In the genomic region with DNA sequence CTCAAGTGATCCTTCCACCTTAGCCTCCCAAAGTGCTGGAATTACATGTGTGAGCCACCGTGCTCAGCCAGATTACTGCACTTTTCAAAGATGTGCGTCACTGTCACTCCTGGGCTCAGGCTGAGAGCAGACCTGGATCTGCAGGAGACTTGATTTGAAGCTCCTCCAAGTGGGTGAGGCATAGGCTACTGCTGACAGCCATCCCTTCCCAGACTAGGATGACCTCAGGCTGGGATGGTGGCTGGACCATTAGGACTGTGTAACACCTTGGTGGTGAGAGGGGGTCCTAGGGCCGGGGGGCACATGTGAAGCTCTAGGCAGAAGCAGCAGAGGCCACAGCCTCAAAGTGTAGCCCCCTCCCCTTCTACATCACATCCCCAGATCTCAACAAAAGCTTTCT, we compare ENCODE assay signal across 16 cellular contexts. TPM values are rescaled to one million over a fixed set of nuclear protein-coding genes. Genes with fewer than 3 reads are reported as not detected.
A peak's percentile ranks its signal among the peaks of the same experiment; 100 is the strongest.
DNase-seq lines count a peak whose midpoint lies in the region; ATAC-seq and TF ChIP-seq lines count a peak whose summit lies in the region.
"Had no signal": no experiment of that assay in that cellular context is flagged by ENCODE, and none has a peak within 500 bp of the region (broad histone marks: within the 10 kb centered on the region; RNA-seq: fewer than 3 reads in every experiment).

No MANE protein-coding gene starts in this region.

- no peak overlapping the region for H3K27ac Mint-ChIP-seq in GM23338
- no peak overlapping the region for H3K27ac Mint-ChIP-seq in endodermal cell
- H3K27ac Mint-ChIP-seq in nephron progenitor cell: peak overlapping the region; percentile 9
- H3K27ac Mint-ChIP-seq in CD4-positive, alpha-beta memory T cell: no peak overlapping the region
- H3K27ac Mint-ChIP-seq: CD4-positive, CD25-positive, alpha-beta regulatory T cell; HFFc6 had no signal

- no peaks in the 10 kb centered on the region for H3K79me2 ChIP-seq in GM23338 (replicated peaks; ENCODE audit: insufficient read depth)

- H3K4me2 ChIP-seq in GM23338: no peak overlapping the region
- H3K4me2 ChIP-seq: BLaER1 treated with 17β-estradiol and CSF1 and Interleukin-3, amounts not matched to agents 10 nM and 100 nM had no signal

- no peak for DNase-seq in GM23338 (ENCODE audit: low spot score)
- DNase-seq in NT2/D1 (ENCODE audit: low read depth, low spot score): no peak
- no peak for DNase-seq in endodermal cell
- no peak for DNase-seq in nephron progenitor cell
- DNase-seq in CD4-positive, alpha-beta memory T cell: no peak
- no peak for DNase-seq in NCI-H446 (lab: John Stamatoyannopoulos, UW)
- no peak for DNase-seq in coronary artery (ENCODE audit: low spot score)
- DNase-seq in DMS114 treated with DMSO at 0.1 percent for 48 hours (lab: John Stamatoyannopoulos, UW; ENCODE audit: unreplicated experiment): no peak
- DNase-seq: Calu3; CD4-positive, CD25-positive, alpha-beta regulatory T cell; DMS 273 treated with DMSO at 0.1 percent for 48 hours; DND-41; GDM1; HCEC 1CT; HFFc6 had no signal

- H3K27me3 ChIP-seq in GM23338 (ENCODE audit: insufficient read depth): no peaks in the 10 kb centered on the region
- H3K27me3 ChIP-seq in NT2/D1 (ENCODE audit: insufficient read depth, insufficient read length): no peaks in the 10 kb centered on the region
- H3K27me3 ChIP-seq in endodermal cell (ENCODE audit: control insufficient read depth, insufficient read depth, low read length, poor library complexity, severe bottlenecking): no peaks in the 10 kb centered on the region
- peaks cover 3% of the 10 kb centered on the region for H3K27me3 ChIP-seq in CD4-positive, alpha-beta memory T cell (ENCODE audit: insufficient read depth, low read length)
- H3K27me3 ChIP-seq: BLaER1 treated with 17β-estradiol and CSF1 and Interleukin-3, amounts not matched to agents 10 nM and 100 nM had no signal

- TF ChIP-seq CTCF in GM23338 (conservative IDR thresholded peaks at IDR 0.05; ENCODE audit: low read depth in 2 of 2) (no peak), endodermal cell (conservative IDR thresholded peaks at IDR 0.05) (no peak), nephron progenitor cell (IDR thresholded peaks at IDR 0.05) (no peak), coronary artery (IDR thresholded peaks at IDR 0.05) (no peak)

- H3K36me3 ChIP-seq in GM23338 (ENCODE audit: insufficient read depth) (no peaks in the 10 kb centered on the region), NT2/D1 (ENCODE audit: insufficient read depth, insufficient read length, low read length) (no peaks in the 10 kb centered on the region), endodermal cell (ENCODE audit: control insufficient read depth, insufficient read depth, low read length) (no peaks in the 10 kb centered on the region)
- H3K36me3 ChIP-seq in CD4-positive, alpha-beta memory T cell (ENCODE audit: insufficient read depth, low read length): no peaks in the 10 kb centered on the region
- H3K36me3 ChIP-seq: BLaER1 treated with 17β-estradiol and CSF1 and Interleukin-3, amounts not matched to agents 10 nM and 100 nM had no signal

- H3K27me3 Mint-ChIP-seq in GM23338 (ENCODE audit: insufficient read depth, low read depth, poor library complexity) (peaks cover 17% of the 10 kb centered on the region), endodermal cell (ENCODE audit: insufficient read depth) (no peaks in the 10 kb centered on the region), nephron progenitor cell (ENCODE audit: low read depth, poor library complexity) (peaks cover 3% of the 10 kb centered on the region)
- H3K27me3 Mint-ChIP-seq in CD4-positive, alpha-beta memory T cell: peaks cover 11 to 12% of the 10 kb centered on the region in 2 donors

- H3K4me1 ChIP-seq in GM23338 (ENCODE audit: insufficient read depth) (peaks cover 18% of the 10 kb centered on the region), NT2/D1 (ENCODE audit: insufficient read depth, insufficient read length) (peaks cover 5% of the 10 kb centered on the region), endodermal cell (ENCODE audit: control insufficient read depth, insufficient read depth, low read length) (no peaks in the 10 kb centered on the region)
- H3K4me1 ChIP-seq in CD4-positive, alpha-beta memory T cell (ENCODE audit: insufficient read depth, low read length): no peaks in the 10 kb centered on the region

- no peak overlapping the region for H3K4me3 ChIP-seq in GM23338
- H3K4me3 ChIP-seq in NT2/D1 (ENCODE audit: insufficient read length, low read depth): no peak overlapping the region
- H3K4me3 ChIP-seq in endodermal cell (ENCODE audit: low read length): no peak overlapping the region
- no peak overlapping the region for H3K4me3 ChIP-seq in CD4-positive, alpha-beta memory T cell (ENCODE audit: low read length in 2 of 2)
- no peak overlapping the region for H3K4me3 ChIP-seq in coronary artery
- H3K4me3 ChIP-seq: BLaER1 treated with 17β-estradiol and CSF1 and Interleukin-3, amounts not matched to agents 10 nM and 100 nM had no signal

- no peaks in the 10 kb centered on the region for H3K9me2 ChIP-seq in GM23338 (ENCODE audit: insufficient read depth)

- POLR2A ChIA-PET in CD4-positive, alpha-beta memory T cell (lab: Charles Lee; ENCODE audit: partially characterized antibody): no interaction called here

- no peaks in the 10 kb centered on the region for H4K20me1 ChIP-seq in GM23338 (replicated peaks; ENCODE audit: insufficient read depth)

- H3K36me3 Mint-ChIP-seq in GM23338 (ENCODE audit: low read depth) (peaks cover 3% of the 10 kb centered on the region; the same call in 2 of the 3 replicates), endodermal cell (ENCODE audit: low read depth) (no peaks in the 10 kb centered on the region), nephron progenitor cell (ENCODE audit: low read depth) (no peaks in the 10 kb centered on the region)
- no peaks in the 10 kb centered on the region for H3K36me3 Mint-ChIP-seq in CD4-positive, alpha-beta memory T cell
- H3K36me3 Mint-ChIP-seq: CD4-positive, CD25-positive, alpha-beta regulatory T cell had no signal

- H3K9ac ChIP-seq in NT2/D1 (ENCODE audit: insufficient read length, low read depth) (peak overlapping the region; percentile 25), endodermal cell (ENCODE audit: extremely low read depth, low read length, poor library complexity, severe bottlenecking) (no peak overlapping the region)
- H3K9ac ChIP-seq: BLaER1 treated with 17β-estradiol and CSF1 and Interleukin-3, amounts not matched to agents 10 nM and 100 nM had no signal

- H3K27ac ChIP-seq in GM23338 (ENCODE audit: low read depth) (peak overlapping the region; percentile 55; the same call in 1 of the 2 replicates), endodermal cell (ENCODE audit: low read depth, low read length) (peak overlapping the region; percentile 57), coronary artery (no peak overlapping the region)
- no peak overlapping the region for H3K27ac ChIP-seq in CD4-positive, alpha-beta memory T cell (ENCODE audit: low read depth, low read length)
- H3K27ac ChIP-seq: BLaER1 treated with 17β-estradiol and CSF1 and Interleukin-3, amounts not matched to agents 10 nM and 100 nM had no signal

- peaks cover 8% of the 10 kb centered on the region; the same call in 2 of the 3 replicates for H3K9me3 Mint-ChIP-seq in GM23338
- peaks cover 5% of the 10 kb centered on the region for H3K9me3 Mint-ChIP-seq in endodermal cell
- peaks cover 4% of the 10 kb centered on the region for H3K9me3 Mint-ChIP-seq in nephron progenitor cell
- peaks cover 0 to 9% (median 0%) of the 10 kb centered on the region in 8 donors for H3K9me3 Mint-ChIP-seq in CD4-positive, alpha-beta memory T cell
- H3K9me3 Mint-ChIP-seq: HFFc6 had no signal

- CTCF ChIA-PET in CD4-positive, alpha-beta memory T cell (lab: Charles Lee; ENCODE audit: partially characterized antibody): interaction anchor here (1.2 kb wide), 1 partner anchor 15 kb away, joined by 3 read pairs; no protein-coding TSS in a partner anchor

- 83 to 87% methylated on average over 2 to 3 of the region's 3 CpGs for WGBS in endodermal cell (ENCODE audit: insufficient coverage in 1 of 2, insufficient read length in 1 of 2), 2 experiments

- peak overlapping the region; percentile 97 for H2AFZ ChIP-seq in GM23338

- intact Hi-C loops in CD4-positive, alpha-beta memory T cell (cut with micrococcal nuclease): no loop called here

- no peak for ATAC-seq in GM23338

- H3K9me3 ChIP-seq in NT2/D1 (ENCODE audit: insufficient read depth, low read length): no peaks in the 10 kb centered on the region
- H3K9me3 ChIP-seq in endodermal cell (ENCODE audit: control insufficient read depth, low read length): no peaks in the 10 kb centered on the region
- no peaks in the 10 kb centered on the region for H3K9me3 ChIP-seq in CD4-positive, alpha-beta memory T cell (ENCODE audit: control insufficient read depth in 1 of 2, low read length in 2 of 2)

- H3K4me1 Mint-ChIP-seq in GM23338 (peaks cover 29% of the 10 kb centered on the region), endodermal cell (no peaks in the 10 kb centered on the region), nephron progenitor cell (peaks cover 20% of the 10 kb centered on the region)
- no peaks in the 10 kb centered on the region for H3K4me1 Mint-ChIP-seq in CD4-positive, alpha-beta memory T cell
- H3K4me1 Mint-ChIP-seq: CD4-positive, CD25-positive, alpha-beta regulatory T cell had no signal

- H3K4me3 Mint-ChIP-seq in GM23338 (no peak overlapping the region), endodermal cell (no peak overlapping the region), nephron progenitor cell (peak overlapping the region; percentile 31)
- H3K4me3 Mint-ChIP-seq in CD4-positive, alpha-beta memory T cell: no peak overlapping the region
- H3K4me3 Mint-ChIP-seq: CD4-positive, CD25-positive, alpha-beta regulatory T cell; HFFc6 had no signal

- peaks cover 11% of the 10 kb centered on the region; the same call in 1 of the 2 replicates for H3F3A ChIP-seq in GM23338 (replicated peaks; ENCODE audit: low read depth)

RNA-seq across cellular contexts. Expression of a gene that starts 8.2 kb away (rescaled TPM):
- 9.2 and 13.8 TPM in 2 replicates for total RNA-seq in GM23338 (2014; rRNA removed; shearing (Covaris generic))
- 8.2 and 8.6 TPM in 2 replicates for polyA plus RNA-seq in GM23338 (2016; fragmentation: Nextera tagmentation; extraction: Ambion mirVana)
- total RNA-seq in endodermal cell: 1 to 10 TPM; 4.1 to 5.0 TPM
- 17.7 TPM for polyA plus RNA-seq in endodermal cell (2013, experiment 1 of 2)
- 15.9 TPM for polyA plus RNA-seq in endodermal cell (2013, experiment 2 of 2)
- total RNA-seq in CD4-positive, alpha-beta memory T cell: not detected
- polyA plus RNA-seq in CD4-positive, alpha-beta memory T cell: not detected
- total RNA-seq: CD4-positive, CD25-positive, alpha-beta regulatory T cell had no signal
- polyA plus RNA-seq: CD4-positive, CD25-positive, alpha-beta regulatory T cell had no signal

Comparison
In these comparisons a context has a peak if more than half of its experiments do, and no peak if none do; other contexts are left out.
1. H3K27ac ChIP-seq: peak in GM23338 (single experiment) and endodermal cell (single experiment); none in CD4-positive, alpha-beta memory T cell (single experiment) and coronary artery (0 of 2).